In genomic region chr7:18552943-18553584, GRCh38 we compare ENCODE assay signal across 9 cellular contexts. TPM values are rescaled to one million over a fixed set of nuclear protein-coding genes. Genes with fewer than 3 reads are reported as not detected.
DNase-seq lines count a peak whose midpoint lies in the region; ATAC-seq and TF ChIP-seq lines count a peak whose summit lies in the region.
"Had no signal": no experiment of that assay in that cellular context is flagged by ENCODE, and none has a peak within 500 bp of the region (broad histone marks: within the 10 kb centered on the region; RNA-seq: fewer than 3 reads in every experiment).

No MANE protein-coding gene starts in this region.

- DNase-seq in NCI-H146 treated with DMSO at 0.1 percent for 48 hours (lab: John Stamatoyannopoulos, UW; ENCODE audit: unreplicated experiment) (peak; percentile 41), brain microvascular endothelial cell (peak; percentile 23), sigmoid colon (no peak)
- no peak for DNase-seq in activated CD8-positive, alpha-beta memory T cell treated with anti-CD3 and anti-CD28 coated beads for 24 hours
- DNase-seq: activated T-cell treated with anti-CD3 and anti-CD28 coated beads, Interleukin-2, amount 50 U/mL, for 72 hours; T-helper 1 cell had no signal

- WGBS in sigmoid colon, 2 donors = 23 to 42% methylated on average over 7 of the region's 7 CpGs

- H3K4me3 ChIP-seq in brain microvascular endothelial cell (ENCODE audit: low read depth, low read length) = no peak overlapping the region
- H3K4me3 ChIP-seq in sigmoid colon = no peak overlapping the region

- no peak overlapping the region for H3K27ac ChIP-seq in brain microvascular endothelial cell
- H3K27ac ChIP-seq in sigmoid colon = peak overlapping the region in 3 of 4 donors; percentile 9 to 20 (median 14)

- peaks cover 0 to 23% (median 12%) of the 10 kb centered on the region in 4 donors for H3K4me1 ChIP-seq in sigmoid colon

- TF ChIP-seq EP300 in sigmoid colon (IDR thresholded peaks at IDR 0.05) = no peak

- H3K27me3 ChIP-seq in brain microvascular endothelial cell (replicated peaks) (no peaks in the 10 kb centered on the region), sigmoid colon (no peaks in the 10 kb centered on the region)

- ATAC-seq in GM19035 (IDR thresholded peaks at IDR 0.05; ENCODE audit: unreplicated experiment) (peak; percentile 55), GM21529 (IDR thresholded peaks at IDR 0.05; ENCODE audit: unreplicated experiment) (no peak), HG03025 (IDR thresholded peaks at IDR 0.05; ENCODE audit: low FRiP score, unreplicated experiment) (no peak)
- ATAC-seq: activated T-cell treated with anti-CD3 and anti-CD28 coated beads, Interleukin-2, amount 50 U/mL, for 72 hours had no signal

- no peaks in the 10 kb centered on the region for H3K9me3 ChIP-seq in sigmoid colon

- H3K36me3 ChIP-seq in brain microvascular endothelial cell (replicated peaks) = no peaks in the 10 kb centered on the region
- H3K36me3 ChIP-seq in sigmoid colon = no peaks in the 10 kb centered on the region

- no peak for TF ChIP-seq CTCF in brain microvascular endothelial cell (IDR thresholded peaks at IDR 0.05; ENCODE audit: low read depth, low read length, missing control alignments)
- TF ChIP-seq CTCF in sigmoid colon (IDR thresholded peaks at IDR 0.05) = no peak

- intact Hi-C loops in sigmoid colon (cut with DNase I) = no loop called here

- in situ Hi-C loops in brain microvascular endothelial cell (cut with HindIII; ENCODE audit: low pct_ligation_motif_present, low sequenced_read_pairs) = no loop called here

- TF ChIP-seq POLR2A in sigmoid colon (IDR thresholded peaks at IDR 0.05) = no peak

RNA-seq across cellular contexts. Expression of gene HDAC9, which starts 57.5 kb away (rescaled TPM):
- total RNA-seq in sigmoid colon = 10 to 100 TPM; 22.2 to 38.2 (median 33.5) TPM
- 1 to 10 TPM; 2.4 to 8.1 (median 5.5) TPM for polyA plus RNA-seq in sigmoid colon

Comparison
In these comparisons a context has a peak if more than half of its experiments do, and no peak if none do; other contexts are left out.
1. DNase-seq: peak in NCI-H146 treated with DMSO at 0.1 percent for 48 hours (single experiment) and brain microvascular endothelial cell (single experiment); none in sigmoid colon (single experiment) and activated CD8-positive, alpha-beta memory T cell treated with anti-CD3 and anti-CD28 coated beads for 24 hours (single experiment).